In genomic region chr2:226308981-226309380, GRCh38 we compare ENCODE assay signal across 19 cellular contexts.
DNase-seq lines count a peak whose midpoint lies in the region; ATAC-seq and TF ChIP-seq lines count a peak whose summit lies in the region.
"Had no signal": no experiment of that assay in that cellular context is flagged by ENCODE, and none has a peak within 500 bp of the region (broad histone marks: within the 10 kb centered on the region; RNA-seq: fewer than 3 reads in every experiment).

No MANE protein-coding gene starts in this region.

- peak overlapping the region in 2 of 10 donors; percentile 18 to 54 for H3K27ac ChIP-seq in heart right ventricle
- H3K27ac ChIP-seq in right cardiac atrium (ENCODE audit: low read length), result no peak overlapping the region
- H3K27ac ChIP-seq in SJCRH30, result peak overlapping the region; percentile 11; the same call in 1 of the 2 replicates
- H3K27ac ChIP-seq in foreskin keratinocyte, result no peak overlapping the region
- H3K27ac ChIP-seq: esophagus squamous epithelium, KMS-11, thoracic aorta had no signal

- H3K36me3 ChIP-seq in heart right ventricle (no peaks in the 10 kb centered on the region), SJCRH30 (no peaks in the 10 kb centered on the region)
- H3K36me3 ChIP-seq: esophagus squamous epithelium, thoracic aorta had no signal

- H3K4me1 ChIP-seq in heart right ventricle (no peaks in the 10 kb centered on the region), right cardiac atrium (ENCODE audit: control insufficient read depth, insufficient read depth, low read length) (peaks cover 4% of the 10 kb centered on the region), SJCRH30 (peaks cover 7% of the 10 kb centered on the region; the same call in 1 of the 2 replicates), foreskin keratinocyte (no peaks in the 10 kb centered on the region)
- H3K4me1 ChIP-seq: esophagus squamous epithelium had no signal

- intact Hi-C loops in heart right ventricle (cut with DNase I), result no loop called here
- intact Hi-C loops in right cardiac atrium (cut with DNase I), result no loop called here

- TF ChIP-seq CTCF in heart right ventricle (IDR thresholded peaks at IDR 0.05), result no peak
- TF ChIP-seq CTCF in foreskin keratinocyte (conservative IDR thresholded peaks at IDR 0.05), result no peak

- H3K27me3 ChIP-seq in heart right ventricle (no peaks in the 10 kb centered on the region), right cardiac atrium (ENCODE audit: control insufficient read depth, insufficient read depth) (no peaks in the 10 kb centered on the region), SJCRH30 (no peaks in the 10 kb centered on the region), foreskin keratinocyte (no peaks in the 10 kb centered on the region)
- H3K27me3 ChIP-seq: esophagus squamous epithelium had no signal

- ATAC-seq in heart right ventricle, result peak in 7 of 8 donors; percentile 68 to 86 (median 79)
- ATAC-seq in right cardiac atrium, result no peak
- ATAC-seq in foreskin keratinocyte, result peak; percentile 25
- ATAC-seq in GM21576 (IDR thresholded peaks at IDR 0.05; ENCODE audit: unreplicated experiment), result no peak
- ATAC-seq: natural killer cell treated with Interleukin-12 subunit alpha and Interleukin-12 subunit beta and Interleukin-15 and Interleukin-18, amount 100 ng/mL, for 72 hours had no signal

- H3K4me3 ChIP-seq in heart right ventricle (no peak overlapping the region), right cardiac atrium (ENCODE audit: low read length) (no peak overlapping the region), SJCRH30 (no peak overlapping the region)
- H3K4me3 ChIP-seq: esophagus squamous epithelium, lung, thoracic aorta had no signal

- WGBS in heart right ventricle, 2 donors, result 53 to 69% methylated on average over 2 of the region's 2 CpGs
- WGBS in right cardiac atrium, result 63% methylated on average over 2 of the region's 2 CpGs

- H3K9me3 ChIP-seq in heart right ventricle (no peaks in the 10 kb centered on the region), right cardiac atrium (ENCODE audit: control insufficient read depth, low read length) (no peaks in the 10 kb centered on the region), SJCRH30 (replicated peaks) (0 out of 2 replicates have a peak, but pooled peaks cover 3% of the 10 kb centered on the region)
- H3K9me3 ChIP-seq: esophagus squamous epithelium, thoracic aorta had no signal

- DNase-seq in heart right ventricle, result peak in 1 of 2 donors; percentile 19
- no peak for DNase-seq in right cardiac atrium
- DNase-seq in SJCRH30, result peak; percentile 69 to 80
- DNase-seq in foreskin keratinocyte, result no peak
- DNase-seq in superior temporal gyrus (ENCODE audit: extremely low spot score), result no peak
- DNase-seq in NCI-H187 treated with DMSO at 0.1 percent for 48 hours (lab: John Stamatoyannopoulos, UW), result no peak
- DNase-seq in SW 1271 (lab: John Stamatoyannopoulos, UW), result no peak
- DNase-seq: activated CD8-positive, alpha-beta memory T cell treated with anti-CD3 and anti-CD28 coated beads for 24 hours; AML-193; DMS153; esophagus squamous epithelium; NCI-H1436; OCI-M1; stimulated activated CD4-positive, alpha-beta T cell treated with anti-CD3 and anti-CD28 coated beads, Interleukin-2, amount 100 ng/mL, for 24 hours had no signal

Comparison
In these comparisons a context has a peak if more than half of its experiments do, and no peak if none do; other contexts are left out.
1. ATAC-seq: peak in heart right ventricle (7 of 8) and foreskin keratinocyte (single experiment); none in right cardiac atrium (0 of 2) and GM21576 (single experiment).
2. DNase-seq: peak in SJCRH30 (2 of 2); none in right cardiac atrium (0 of 3), foreskin keratinocyte (0 of 2), superior temporal gyrus (single experiment), NCI-H187 treated with DMSO at 0.1 percent for 48 hours (single experiment) and SW 1271 (0 of 2).